ENCODE assay signal across 13 cellular contexts in genomic region chr15:74179983-74180688, GRCh38. TPM values are rescaled to one million over a fixed set of nuclear protein-coding genes. Genes with fewer than 3 reads are reported as not detected.
DNase-seq lines count a peak whose midpoint lies in the region; FAIRE-seq and TF ChIP-seq lines count a peak whose summit lies in the region.
"Had no signal": no experiment of that assay in that cellular context is flagged by ENCODE, and none has a peak within 500 bp of the region (broad histone marks: within the 10 kb centered on the region; RNA-seq: fewer than 3 reads in every experiment).

No MANE protein-coding gene starts in this region.

- no peak overlapping the region for H3K9ac ChIP-seq in kidney (ENCODE audit: low read length in 2 of 2)
- peak overlapping the region in 1 of 5 donors; percentile 46 for H3K9ac ChIP-seq in subcutaneous abdominal adipose tissue (ENCODE audit: low read length in 5 of 5)

- FAIRE-seq in kidney (lab: Jason Lieb, UNC) = no peak
- FAIRE-seq: islet of Langerhans had no signal

- TF ChIP-seq CTCF in brain microvascular endothelial cell (IDR thresholded peaks at IDR 0.05; ENCODE audit: low read depth, low read length, missing control alignments) (no peak), kidney (IDR thresholded peaks at IDR 0.05; ENCODE audit: borderline replicate concordance, extremely low read depth, insufficient read depth) (no peak)

- peak overlapping the region; percentile 66 for H3K27ac ChIP-seq in brain microvascular endothelial cell
- no peak overlapping the region for H3K27ac ChIP-seq in kidney (ENCODE audit: low read depth in 2 of 2, low read length in 2 of 2)
- peak overlapping the region; percentile 62 for H3K27ac ChIP-seq in subcutaneous abdominal adipose tissue (ENCODE audit: low read depth, low read length)

- H3K36me3 ChIP-seq in brain microvascular endothelial cell (replicated peaks) = no peaks in the 10 kb centered on the region
- H3K36me3 ChIP-seq in kidney (ENCODE audit: control insufficient read depth in 1 of 2, insufficient read depth in 2 of 2, low read length in 2 of 2) = no peaks in the 10 kb centered on the region
- peaks cover 0 to 8% (median 0%) of the 10 kb centered on the region in 5 donors for H3K36me3 ChIP-seq in subcutaneous abdominal adipose tissue (ENCODE audit: control insufficient read depth in 5 of 5, insufficient read depth in 5 of 5, low read length in 5 of 5)

- no peaks in the 10 kb centered on the region for H3K9me3 ChIP-seq in kidney (ENCODE audit: control insufficient read depth in 1 of 2, low read length in 2 of 2)
- H3K9me3 ChIP-seq in subcutaneous abdominal adipose tissue (ENCODE audit: control insufficient read depth in 5 of 5, low read length in 5 of 5) = no peaks in the 10 kb centered on the region

- H3K27me3 ChIP-seq in brain microvascular endothelial cell (replicated peaks) (no peaks in the 10 kb centered on the region), subcutaneous abdominal adipose tissue (ENCODE audit: control insufficient read depth in 5 of 5, insufficient read depth in 4 of 5, low read length in 5 of 5) (peaks cover 0 to 12% (median 0%) of the 10 kb centered on the region in 5 donors)

- no peak overlapping the region for H3K4me3 ChIP-seq in brain microvascular endothelial cell (ENCODE audit: low read depth, low read length)
- no peak overlapping the region for H3K4me3 ChIP-seq in kidney (ENCODE audit: low read length in 2 of 2)
- H3K4me3 ChIP-seq in subcutaneous abdominal adipose tissue (ENCODE audit: low read depth in 1 of 5, low read length in 5 of 5) = peak overlapping the region in 2 of 5 donors; percentile 13 to 18

- peak; percentile 61 for DNase-seq in LHCN-M2 (ENCODE audit: low read depth)
- DNase-seq in brain microvascular endothelial cell = peak; percentile 71
- DNase-seq in kidney = peak; percentile 70
- DNase-seq in SW 1271 (lab: John Stamatoyannopoulos, UW) = no peak
- DNase-seq in effector CD4-positive, alpha-beta T cell = no peak
- DNase-seq in hippocampal formation (lab: John Stamatoyannopoulos, UW) = no peak
- DNase-seq in NCI-H526 treated with DMSO at 0.1 percent for 48 hours (lab: John Stamatoyannopoulos, UW) = no peak
- DNase-seq: activated CD8-positive, alpha-beta T cell treated with anti-CD3 and anti-CD28 coated beads, Interleukin-2, amount 10 ng/mL, durations not matched to agents 7 days and 5 days; Karpas-422; stimulated activated CD4-positive, alpha-beta T cell treated with anti-CD3 and anti-CD28 coated beads, Interleukin-12 subunit alpha, Interleukin-12 subunit beta, amount 100 ng/mL, for 4 hours had no signal

- in situ Hi-C loops in brain microvascular endothelial cell (cut with HindIII; ENCODE audit: low pct_ligation_motif_present, low sequenced_read_pairs) = no loop called here

- peaks cover 3 to 28% of the 10 kb centered on the region in 2 donors for H3K4me1 ChIP-seq in kidney (ENCODE audit: control insufficient read depth in 1 of 2, insufficient read depth in 1 of 2, low read depth in 1 of 2, low read length in 2 of 2)
- H3K4me1 ChIP-seq in subcutaneous abdominal adipose tissue (ENCODE audit: control insufficient read depth in 5 of 5, insufficient read depth in 5 of 5, low read length in 5 of 5) = peaks cover 11 to 62% (median 58%) of the 10 kb centered on the region in 5 donors

- intact Hi-C loops in kidney (cut with DNase I) = no loop called here

RNA-seq across cellular contexts. Expression of gene ISLR, which starts 6.6 kb away (rescaled TPM):
- 0.13 and 0.34 TPM in 2 replicates for total RNA-seq in LHCN-M2 (2014; rRNA removed)
- polyA plus RNA-seq in LHCN-M2 (2012) = 0.18 TPM
- 30.2 TPM for total RNA-seq in kidney
- 18.8 TPM for polyA plus RNA-seq in kidney (ENCODE audit: insufficient read depth, low read depth, low replicate concordance)
- total RNA-seq: activated CD8-positive, alpha-beta T cell treated with anti-CD3 and anti-CD28 coated beads, Interleukin-2, amount 10 ng/mL, durations not matched to agents 7 days and 5 days had no signal

RNA-seq across cellular contexts. Expression of gene STRA6, which starts 22.5 kb away (rescaled TPM):
- total RNA-seq in LHCN-M2 (2014; rRNA removed) = 0.06 TPM in 1 of 2 replicates, not detected in the other
- polyA plus RNA-seq in LHCN-M2 (2012) = 0.02 TPM
- 2.0 TPM for total RNA-seq in kidney
- 31.9 TPM for polyA plus RNA-seq in kidney (ENCODE audit: insufficient read depth, low read depth, low replicate concordance)
- total RNA-seq: activated CD8-positive, alpha-beta T cell treated with anti-CD3 and anti-CD28 coated beads, Interleukin-2, amount 10 ng/mL, durations not matched to agents 7 days and 5 days had no signal

RNA-seq across cellular contexts. Expression of gene ISLR2, which starts 49.8 kb away (rescaled TPM):
- total RNA-seq in LHCN-M2 (2014; rRNA removed) (not detected in 2 replicates), kidney (1.1 TPM)
- polyA plus RNA-seq in LHCN-M2 (2012) = 0.09 TPM
- 0.13 TPM for polyA plus RNA-seq in kidney (ENCODE audit: insufficient read depth, low read depth, low replicate concordance)
- total RNA-seq: activated CD8-positive, alpha-beta T cell treated with anti-CD3 and anti-CD28 coated beads, Interleukin-2, amount 10 ng/mL, durations not matched to agents 7 days and 5 days; G401 had no signal

RNA-seq across cellular contexts. Expression of gene CCDC33, which starts 56.0 kb away (rescaled TPM):
- total RNA-seq in LHCN-M2 (2014; rRNA removed) (not detected in 2 replicates), kidney (0.63 TPM)
- not detected for polyA plus RNA-seq in LHCN-M2 (2012)
- polyA plus RNA-seq in kidney (ENCODE audit: insufficient read depth, low read depth, low replicate concordance) = not detected
- total RNA-seq: activated CD8-positive, alpha-beta T cell treated with anti-CD3 and anti-CD28 coated beads, Interleukin-2, amount 10 ng/mL, durations not matched to agents 7 days and 5 days had no signal

Comparison
In these comparisons a context has a peak if more than half of its experiments do, and no peak if none do; other contexts are left out.
1. DNase-seq: peak in LHCN-M2 (single experiment), brain microvascular endothelial cell (single experiment) and kidney (single experiment); none in SW 1271 (0 of 2), effector CD4-positive, alpha-beta T cell (single experiment), hippocampal formation (0 of 2) and NCI-H526 treated with DMSO at 0.1 percent for 48 hours (single experiment).
2. H3K27ac ChIP-seq: peak in brain microvascular endothelial cell (single experiment) and subcutaneous abdominal adipose tissue (single experiment); none in kidney (0 of 2).
3. RNA of gene ISLR, which starts 6.6 kb away (total RNA-seq): 30.2 TPM in kidney (single experiment); 0.13 to 0.34 TPM in LHCN-M2; every median in the first group is over 10 times any median in the second.